Comparison of ENCODE assay signal across 18 cellular contexts in the genomic region with DNA sequence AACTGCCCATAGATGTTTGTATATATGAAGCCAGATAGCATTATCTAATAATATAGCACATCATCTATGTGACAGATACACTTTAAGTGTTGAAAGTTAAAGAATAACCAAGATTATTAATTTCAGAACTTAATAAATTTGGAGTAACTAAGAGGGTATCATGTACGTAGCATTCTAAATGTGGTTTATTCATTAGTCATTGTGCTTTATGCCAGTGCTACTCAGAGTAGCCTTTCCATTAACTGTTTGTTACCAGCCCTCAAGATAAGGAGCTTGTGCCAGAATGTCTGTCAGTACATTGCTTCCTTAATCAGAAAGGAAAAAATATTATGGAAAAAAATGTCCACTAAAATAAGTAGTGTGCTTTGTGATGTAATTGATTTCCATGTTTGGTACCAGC.
DNase-seq lines count a peak whose midpoint lies in the region; ATAC-seq and TF ChIP-seq lines count a peak whose summit lies in the region.
"Had no signal": no experiment of that assay in that cellular context is flagged by ENCODE, and none has a peak within 500 bp of the region (broad histone marks: within the 10 kb centered on the region; RNA-seq: fewer than 3 reads in every experiment).

No MANE protein-coding gene starts in this region.

- no peaks in the 10 kb centered on the region for H3K9me3 Mint-ChIP-seq in activated T-cell treated with anti-CD3 and anti-CD28 coated beads, Interleukin-2, amount 50 U/mL, for 24 hours
- no peaks in the 10 kb centered on the region for H3K9me3 Mint-ChIP-seq in activated T-helper 17 cell treated with anti-CD3 and anti-CD28 coated beads, Interleukin-2, amount 50 U/mL, for 72 hours
- no peaks in the 10 kb centered on the region for H3K9me3 Mint-ChIP-seq in stimulated activated effector memory CD8-positive, alpha-beta T cell treated with anti-CD3 and anti-CD28 coated beads, Interleukin-12 subunit alpha, Interleukin-12 subunit beta, amount 100 ng/mL, for 72 hours

- TF ChIP-seq POLR2A in upper lobe of left lung (IDR thresholded peaks at IDR 0.05) = no peak

- H3K36me3 ChIP-seq in H7 (replicated peaks; ENCODE audit: control insufficient read depth, insufficient read depth, low read length) = no peaks in the 10 kb centered on the region
- peaks cover 0 to 44% (median 3%) of the 10 kb centered on the region in 4 donors for H3K36me3 ChIP-seq in upper lobe of left lung
- H3K36me3 ChIP-seq: HAP-1 had no signal

- peak overlapping the region; percentile 76 for H3K27ac Mint-ChIP-seq in activated T-cell treated with anti-CD3 and anti-CD28 coated beads, Interleukin-2, amount 50 U/mL, for 24 hours
- peak overlapping the region; percentile 66 for H3K27ac Mint-ChIP-seq in activated T-helper 17 cell treated with anti-CD3 and anti-CD28 coated beads, Interleukin-2, amount 50 U/mL, for 72 hours
- H3K27ac Mint-ChIP-seq in stimulated activated effector memory CD8-positive, alpha-beta T cell treated with anti-CD3 and anti-CD28 coated beads, Interleukin-12 subunit alpha, Interleukin-12 subunit beta, amount 100 ng/mL, for 72 hours = peak overlapping the region; percentile 73

- H3K27me3 ChIP-seq in H7 (ENCODE audit: control insufficient read depth, insufficient read depth, low read length) = no peaks in the 10 kb centered on the region
- no peaks in the 10 kb centered on the region for H3K27me3 ChIP-seq in upper lobe of left lung

- H3K36me3 Mint-ChIP-seq in activated T-cell treated with anti-CD3 and anti-CD28 coated beads, Interleukin-2, amount 50 U/mL, for 24 hours (ENCODE audit: low read depth) = peaks cover 86% of the 10 kb centered on the region
- H3K36me3 Mint-ChIP-seq in activated T-helper 17 cell treated with anti-CD3 and anti-CD28 coated beads, Interleukin-2, amount 50 U/mL, for 72 hours (ENCODE audit: low read depth) = peaks cover 100% of the 10 kb centered on the region
- peaks cover 99% of the 10 kb centered on the region for H3K36me3 Mint-ChIP-seq in stimulated activated effector memory CD8-positive, alpha-beta T cell treated with anti-CD3 and anti-CD28 coated beads, Interleukin-12 subunit alpha, Interleukin-12 subunit beta, amount 100 ng/mL, for 72 hours

- WGBS in upper lobe of left lung, 2 donors = 74 to 83% methylated on average over 1 of the region's 1 CpG

- DNase-seq in activated T-cell treated with anti-CD3 and anti-CD28 coated beads, Interleukin-2, amount 50 U/mL, for 24 hours = no peak
- no peak for DNase-seq in activated T-cell treated with anti-CD3 and anti-CD28 coated beads, Interleukin-2, amount 50 U/mL, for 1 hour
- no peak for DNase-seq in stimulated activated effector memory CD8-positive, alpha-beta T cell treated with anti-CD3 and anti-CD28 coated beads, Interleukin-12 subunit alpha, Interleukin-12 subunit beta, amount 100 ng/mL, for 72 hours (ENCODE audit: low spot score in 2 of 2)
- DNase-seq in H7 (no peak), upper lobe of left lung (no peak)
- DNase-seq: C1 segment of cervical spinal cord, DND-41, KG1, NCI-H1048, NCI-H1436 treated with DMSO at 0.1 percent for 48 hours, NCI-H2029 treated with DMSO at 0.1 percent for 48 hours, NCI-H2171 treated with DMSO at 0.1 percent for 48 hours, NCI-H748 treated with DMSO at 0.1 percent for 48 hours, PC-9 had no signal

- TF ChIP-seq CTCF in upper lobe of left lung (IDR thresholded peaks at IDR 0.05) = no peak

- ATAC-seq in HG02610 (IDR thresholded peaks at IDR 0.05; ENCODE audit: unreplicated experiment) = peak; percentile 40
- ATAC-seq in activated T-helper 17 cell treated with anti-CD3 and anti-CD28 coated beads, Interleukin-2, amount 50 U/mL, for 72 hours (replicated peaks) = peak; percentile 53
- peak; percentile 73 for ATAC-seq in stimulated activated effector memory CD8-positive, alpha-beta T cell treated with anti-CD3 and anti-CD28 coated beads, Interleukin-12 subunit alpha, Interleukin-12 subunit beta, amount 100 ng/mL, for 72 hours
- no peak for ATAC-seq in upper lobe of left lung (ENCODE audit: low FRiP score in 2 of 2)
- ATAC-seq: HepG2 had no signal

- H3K4me3 Mint-ChIP-seq in activated T-cell treated with anti-CD3 and anti-CD28 coated beads, Interleukin-2, amount 50 U/mL, for 24 hours = no peak overlapping the region
- H3K4me3 Mint-ChIP-seq in activated T-helper 17 cell treated with anti-CD3 and anti-CD28 coated beads, Interleukin-2, amount 50 U/mL, for 72 hours = peak overlapping the region; percentile 13
- H3K4me3 Mint-ChIP-seq in stimulated activated effector memory CD8-positive, alpha-beta T cell treated with anti-CD3 and anti-CD28 coated beads, Interleukin-12 subunit alpha, Interleukin-12 subunit beta, amount 100 ng/mL, for 72 hours = peak overlapping the region; percentile 6

- H3K27ac ChIP-seq in upper lobe of left lung = no peak overlapping the region
- H3K27ac ChIP-seq: PC-9 had no signal

- H3K4me3 ChIP-seq in H7 (ENCODE audit: insufficient read depth, low read depth, low read length) (no peak overlapping the region), upper lobe of left lung (no peak overlapping the region)
- H3K4me3 ChIP-seq: HAP-1, PC-9 had no signal

- H3K27me3 Mint-ChIP-seq in activated T-cell treated with anti-CD3 and anti-CD28 coated beads, Interleukin-2, amount 50 U/mL, for 24 hours = no peaks in the 10 kb centered on the region
- no peaks in the 10 kb centered on the region for H3K27me3 Mint-ChIP-seq in activated T-helper 17 cell treated with anti-CD3 and anti-CD28 coated beads, Interleukin-2, amount 50 U/mL, for 72 hours

- H3K9me3 ChIP-seq in upper lobe of left lung = no peaks in the 10 kb centered on the region
- H3K9me3 ChIP-seq: HAP-1 had no signal

- TF ChIP-seq EP300 in upper lobe of left lung (IDR thresholded peaks at IDR 0.05) = no peak

- peaks cover 0 to 7% (median 1%) of the 10 kb centered on the region in 4 donors for H3K4me1 ChIP-seq in upper lobe of left lung
- H3K4me1 ChIP-seq: HAP-1 had no signal

- peaks cover 24% of the 10 kb centered on the region for H3K4me1 Mint-ChIP-seq in activated T-cell treated with anti-CD3 and anti-CD28 coated beads, Interleukin-2, amount 50 U/mL, for 24 hours (ENCODE audit: low read depth)
- peaks cover 30% of the 10 kb centered on the region for H3K4me1 Mint-ChIP-seq in activated T-helper 17 cell treated with anti-CD3 and anti-CD28 coated beads, Interleukin-2, amount 50 U/mL, for 72 hours
- peaks cover 59% of the 10 kb centered on the region for H3K4me1 Mint-ChIP-seq in stimulated activated effector memory CD8-positive, alpha-beta T cell treated with anti-CD3 and anti-CD28 coated beads, Interleukin-12 subunit alpha, Interleukin-12 subunit beta, amount 100 ng/mL, for 72 hours

Comparison
In these comparisons a context has a peak if more than half of its experiments do, and no peak if none do; other contexts are left out.
1. ATAC-seq: peak in HG02610 (single experiment), activated T-helper 17 cell treated with anti-CD3 and anti-CD28 coated beads, Interleukin-2, amount 50 U/mL, for 72 hours (single experiment) and stimulated activated effector memory CD8-positive, alpha-beta T cell treated with anti-CD3 and anti-CD28 coated beads, Interleukin-12 subunit alpha, Interleukin-12 subunit beta, amount 100 ng/mL, for 72 hours (single experiment); none in upper lobe of left lung (0 of 2).
2. Peak in every context shown above with its lines, with median percentiles within 50 percentile points of each other: H3K27ac Mint-ChIP-seq.